19 cellular contexts compared by ENCODE assay signal in the genomic region with DNA sequence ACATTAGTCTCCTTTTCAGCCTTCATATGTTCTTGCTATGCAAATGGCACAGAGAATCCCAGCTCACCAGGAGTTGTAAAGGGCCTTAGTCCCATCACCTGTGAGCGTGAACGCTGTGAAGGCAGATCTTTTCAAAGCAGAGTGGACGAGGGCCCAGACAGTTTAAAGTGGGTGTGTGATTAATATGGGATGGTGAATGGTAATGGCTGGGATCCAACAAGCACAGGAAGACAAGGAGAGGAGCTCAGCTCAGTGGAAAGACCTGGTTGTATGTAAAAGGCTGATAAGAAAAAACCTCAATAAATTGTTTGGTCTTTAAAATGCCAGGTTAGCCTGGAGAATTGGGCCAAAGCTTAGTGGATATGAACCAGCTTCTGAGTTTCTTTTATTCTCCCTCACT.
A peak's percentile ranks its signal among the peaks of the same experiment; 100 is the strongest.
DNase-seq lines count a peak whose midpoint lies in the region; TF ChIP-seq lines count a peak whose summit lies in the region.
"Had no signal": no experiment of that assay in that cellular context is flagged by ENCODE, and none has a peak within 500 bp of the region (broad histone marks: within the 10 kb centered on the region; RNA-seq: fewer than 3 reads in every experiment).

No MANE protein-coding gene starts in this region.

- H2AK5ac ChIP-seq in mesendoderm (ENCODE audit: low read length): no peak overlapping the region

- H3K27ac ChIP-seq in mesendoderm (ENCODE audit: low read depth, low read length) (no peak overlapping the region), mammary epithelial cell (ENCODE audit: insufficient read depth, low read depth, low read length) (no peak overlapping the region)
- H3K27ac ChIP-seq: SJSA1 had no signal

- BruUV-seq in mammary epithelial cell (replicated peaks; lab: Mats Ljungman, UMichigan): no TSS peak

- H3K79me2 ChIP-seq in mesendoderm (ENCODE audit: control insufficient read depth, insufficient read depth, low read length): no peaks in the 10 kb centered on the region
- H3K79me2 ChIP-seq in mammary epithelial cell (ENCODE audit: insufficient read depth, low read length): no peaks in the 10 kb centered on the region

- no peak for TF ChIP-seq CTCF in mammary epithelial cell (conservative IDR thresholded peaks at IDR 0.05 in 1 of 2, IDR thresholded peaks at IDR 0.05 in 1 of 2; ENCODE audit: extremely low read depth in 1 of 2, insufficient read depth in 1 of 2, low read depth in 1 of 2, low read length in 2 of 2)

- H3K9ac ChIP-seq in mesendoderm (ENCODE audit: low read length) (no peak overlapping the region), mammary epithelial cell (ENCODE audit: insufficient read depth, low read length) (no peak overlapping the region)

- in situ Hi-C loops in mammary epithelial cell (cut with MboI; ENCODE audit: low sequenced_read_pairs in 2 of 2): no loop called here

- H4K5ac ChIP-seq in mesendoderm (ENCODE audit: low read length): no peak overlapping the region

- WGBS in mesendoderm (ENCODE audit: extremely low coverage, insufficient coverage, low lambda C conversion rate): no CpG with 5 or more reads among the region's 3 CpGs
- WGBS in mammary epithelial cell (ENCODE audit: low coverage, missing lambda C conversion rate): 59% methylated on average over 3 of the region's 3 CpGs

- no peak overlapping the region for H3K18ac ChIP-seq in mesendoderm (ENCODE audit: low read length)

- H2AFZ ChIP-seq in mammary epithelial cell (ENCODE audit: low read depth, low read length): no peak overlapping the region

- H3K23ac ChIP-seq in mesendoderm (ENCODE audit: low read length): no peak overlapping the region

- H3K4me1 ChIP-seq in mesendoderm (ENCODE audit: control insufficient read depth, low read depth, low read length) (no peaks in the 10 kb centered on the region), mammary epithelial cell (ENCODE audit: insufficient read depth, low read length) (no peaks in the 10 kb centered on the region)
- H3K4me1 ChIP-seq: SJSA1 had no signal

- no peak overlapping the region for H3K56ac ChIP-seq in mesendoderm (ENCODE audit: low read length)

- no peak overlapping the region for H4K8ac ChIP-seq in mesendoderm (ENCODE audit: low read depth, low read length)

- no peaks in the 10 kb centered on the region for H3K9me3 ChIP-seq in mammary epithelial cell (replicated peaks; ENCODE audit: insufficient read depth, low read length)
- H3K9me3 ChIP-seq: SJSA1 had no signal

- intact Hi-C loops in mammary epithelial cell (cut with micrococcal nuclease): no loop called here

- dilution Hi-C loops in mammary epithelial cell (cut with HindIII; ENCODE audit: low sequenced_read_pairs): no loop called here

- DNase-seq in NCI-H1105 (lab: John Stamatoyannopoulos, UW): peak; percentile 1
- DNase-seq in NCI-H345 (lab: John Stamatoyannopoulos, UW): peak; percentile 63
- DNase-seq in amniotic epithelial cell (ENCODE audit: low read depth): peak; percentile 44
- no peak for DNase-seq in mesendoderm
- DNase-seq in mammary epithelial cell: no peak
- no peak for DNase-seq in C1 segment of cervical spinal cord (lab: John Stamatoyannopoulos, UW)
- DNase-seq in amygdala (lab: John Stamatoyannopoulos, UW): no peak
- DNase-seq: CD4-positive, alpha-beta T cell; COR-L47; DMS79; GOT3; MM.1S; NCI-H1048; NCI-H1694; NCI-H510A treated with DMSO at 0.1 percent for 48 hours; NCI-H774; T-helper 1 cell had no signal

- H3K4me3 ChIP-seq in mesendoderm (ENCODE audit: low read length): no peak overlapping the region
- H3K4me3 ChIP-seq in mammary epithelial cell (replicated peaks in 1 of 3; ENCODE audit: insufficient read depth in 1 of 3, low read depth in 2 of 3, low read length in 3 of 3): no peak overlapping the region
- H3K4me3 ChIP-seq: K562, SJSA1 had no signal

- no peaks in the 10 kb centered on the region for H3K79me1 ChIP-seq in mesendoderm (ENCODE audit: low read length)

- no peak overlapping the region for H3K4me2 ChIP-seq in mesendoderm (ENCODE audit: low read length)
- no peak overlapping the region for H3K4me2 ChIP-seq in mammary epithelial cell (ENCODE audit: insufficient read depth, low read depth, low read length)

- CTCF ChIA-PET in mammary epithelial cell (lab: Charles Lee; ENCODE audit: low non-redundant PET): no interaction called here

- H2BK5ac ChIP-seq in mesendoderm (ENCODE audit: low read length): no peak overlapping the region

- no peaks in the 10 kb centered on the region for H3K27me3 ChIP-seq in mesendoderm (ENCODE audit: insufficient read depth, low read length, poor library complexity)
- H3K27me3 ChIP-seq in mammary epithelial cell (ENCODE audit: insufficient read depth, low read length): no peaks in the 10 kb centered on the region
- H3K27me3 ChIP-seq: SJSA1 had no signal

- H3K4ac ChIP-seq in mesendoderm (ENCODE audit: low read depth, low read length): no peak overlapping the region

- no peaks in the 10 kb centered on the region for H3K36me3 ChIP-seq in mesendoderm (ENCODE audit: control insufficient read depth, insufficient read depth, low read length)
- no peaks in the 10 kb centered on the region for H3K36me3 ChIP-seq in mammary epithelial cell (ENCODE audit: insufficient read depth, low read length)
- H3K36me3 ChIP-seq: SJSA1 had no signal

- no peak overlapping the region for H2BK15ac ChIP-seq in mesendoderm (replicated peaks; ENCODE audit: low read depth)

- H4K20me1 ChIP-seq in mammary epithelial cell (ENCODE audit: insufficient read depth, low read length): no peaks in the 10 kb centered on the region

- peak overlapping the region; percentile 28 for H2BK120ac ChIP-seq in mesendoderm (ENCODE audit: low read depth, low read length)

Comparison
In these comparisons a context has a peak if more than half of its experiments do, and no peak if none do; other contexts are left out.
1. DNase-seq: peak in NCI-H1105 (single experiment), NCI-H345 (single experiment) and amniotic epithelial cell (single experiment); none in mesendoderm (single experiment), mammary epithelial cell (single experiment), C1 segment of cervical spinal cord (0 of 14) and amygdala (0 of 56).